ENCODE assay signal across 8 cellular contexts in genomic region chrX:48897157-48897620, GRCh38. TPM values are rescaled to one million over a fixed set of nuclear protein-coding genes. Genes with fewer than 3 reads are reported as not detected.
DNase-seq lines count a peak whose midpoint lies in the region; ATAC-seq and TF ChIP-seq lines count a peak whose summit lies in the region.

No MANE protein-coding gene starts in this region.

- peak; percentile 9 for ATAC-seq in GM19438 (IDR thresholded peaks at IDR 0.05; ENCODE audit: low read depth, unreplicated experiment)
- ATAC-seq in activated T-helper 17 cell treated with anti-CD3 and anti-CD28 coated beads, Interleukin-2, amount 50 U/mL, for 72 hours (replicated peaks) = peak; percentile 40

- peak overlapping the region; percentile 75 to 94 (median 90) for H3K4me3 Mint-ChIP-seq in IgD-negative memory B cell
- H3K4me3 Mint-ChIP-seq in activated T-helper 17 cell treated with anti-CD3 and anti-CD28 coated beads, Interleukin-2, amount 50 U/mL, for 72 hours = peak overlapping the region; percentile 85

- H3K79me2 ChIP-seq in OCI-LY7 (ENCODE audit: insufficient read depth, low read depth, low read length) (peaks cover 41% of the 10 kb centered on the region), fibroblast of lung (ENCODE audit: control insufficient read depth, insufficient read depth, low read length) (peaks cover 13% of the 10 kb centered on the region)

- peak overlapping the region; percentile 97 for H3K4me2 ChIP-seq in OCI-LY7 (ENCODE audit: low read length)
- H3K4me2 ChIP-seq in fibroblast of lung (ENCODE audit: extremely low read depth, insufficient read depth, low read length) = peak overlapping the region; percentile 77

- H3K27me3 Mint-ChIP-seq in IgD-negative memory B cell = no peaks in the 10 kb centered on the region
- no peaks in the 10 kb centered on the region for H3K27me3 Mint-ChIP-seq in activated T-helper 17 cell treated with anti-CD3 and anti-CD28 coated beads, Interleukin-2, amount 50 U/mL, for 72 hours

- POLR2A ChIA-PET in OCI-LY7 (lab: Charles Lee) = interaction anchor here (1.0 to 1.5 kb wide), 3 partner anchors 11 to 249 kb away, joined by 3 to 6 read pairs (median 3); no protein-coding TSS in a partner anchor

- no peak for TF ChIP-seq POLR2A in transverse colon (IDR thresholded peaks at IDR 0.05)

- H3K9me2 ChIP-seq in OCI-LY7 (ENCODE audit: insufficient read depth, low read length) = no peaks in the 10 kb centered on the region

- peaks cover 5% of the 10 kb centered on the region for H4K20me1 ChIP-seq in OCI-LY7 (ENCODE audit: insufficient read depth, low read length)
- no peaks in the 10 kb centered on the region for H4K20me1 ChIP-seq in fibroblast of lung (ENCODE audit: control insufficient read depth, extremely low read depth, insufficient read depth, low read length)

- H3K4me1 ChIP-seq in BE2C (no peaks in the 10 kb centered on the region), OCI-LY7 (ENCODE audit: insufficient read depth, low read length, poor library complexity, severe bottlenecking) (peaks cover 19% of the 10 kb centered on the region), fibroblast of lung (ENCODE audit: control insufficient read depth, extremely low read depth, insufficient read depth, low read length) (peaks cover 3% of the 10 kb centered on the region), transverse colon (peaks cover 0 to 23% (median 5%) of the 10 kb centered on the region in 4 donors)

- DNase-seq in BE2C (peak; percentile 84), OCI-LY7 (ENCODE audit: low spot score) (peak; percentile 78), fibroblast of lung (ENCODE audit: low read depth in 2 of 2) (peak; percentile 62 to 72), myocyte (ENCODE audit: low read depth) (peak; percentile 80), transverse colon (peak; percentile 85)

- H3K9me3 Mint-ChIP-seq in IgD-negative memory B cell = no peaks in the 10 kb centered on the region
- H3K9me3 Mint-ChIP-seq in activated T-helper 17 cell treated with anti-CD3 and anti-CD28 coated beads, Interleukin-2, amount 50 U/mL, for 72 hours = no peaks in the 10 kb centered on the region

- intact Hi-C loops in OCI-LY7 (cut with micrococcal nuclease; ENCODE audit: unreplicated experiment) = loop anchor here (5.0 to 10.0 kb wide), 4 partner anchors 40 to 265 kb away; partner anchors contain the start of genes HDAC6 and TFE3
- intact Hi-C loops in transverse colon (cut with DNase I; ENCODE audit: low total_unique reads) = no loop called here

- peak overlapping the region; percentile 89 for H3K4me3 ChIP-seq in BE2C (ENCODE audit: low read depth, low read length)
- peak overlapping the region; percentile 84 for H3K4me3 ChIP-seq in OCI-LY7 (ENCODE audit: low read depth, low read length, poor library complexity, severe bottlenecking)
- H3K4me3 ChIP-seq in fibroblast of lung (replicated peaks in 1 of 4; ENCODE audit: control extremely low read depth in 1 of 4, insufficient read depth in 1 of 4, low read depth in 3 of 4, low read length in 4 of 4) = peak overlapping the region; percentile 62 to 89 (median 81)
- peak overlapping the region; percentile 56 to 79 (median 68) for H3K4me3 ChIP-seq in transverse colon

- no peak for TF ChIP-seq CTCF in BE2C (IDR thresholded peaks at IDR 0.05; ENCODE audit: low read depth, low read length)
- no peak for TF ChIP-seq CTCF in OCI-LY7 (conservative IDR thresholded peaks at IDR 0.05; ENCODE audit: low read length)
- TF ChIP-seq CTCF in fibroblast of lung (conservative IDR thresholded peaks at IDR 0.05 in 1 of 2, IDR thresholded peaks at IDR 0.05 in 1 of 2; ENCODE audit: low read depth in 1 of 2, low read length in 2 of 2) = no peak
- no peak for TF ChIP-seq CTCF in transverse colon (IDR thresholded peaks at IDR 0.05)

- WGBS in transverse colon (ENCODE audit: low coverage in 1 of 2), 2 donors = 55% methylated on average over 38 of the region's 38 CpGs; no CpG with 5 or more reads in 1 of the 2 donors

- H3K36me3 Mint-ChIP-seq in IgD-negative memory B cell = no peaks in the 10 kb centered on the region
- H3K36me3 Mint-ChIP-seq in activated T-helper 17 cell treated with anti-CD3 and anti-CD28 coated beads, Interleukin-2, amount 50 U/mL, for 72 hours (ENCODE audit: low read depth) = peaks cover 43% of the 10 kb centered on the region

- peak overlapping the region; percentile 87 for H3K27ac ChIP-seq in OCI-LY7 (ENCODE audit: low read depth, low read length, poor library complexity, severe bottlenecking)
- H3K27ac ChIP-seq in fibroblast of lung (ENCODE audit: insufficient read depth, low read length) = peak overlapping the region; percentile 97
- H3K27ac ChIP-seq in transverse colon = peak overlapping the region; percentile 94 to 99 (median 99)

- CTCF ChIA-PET in OCI-LY7 (lab: Charles Lee; ENCODE audit: unreplicated experiment) = interaction anchor here (0.5 kb wide), 1 partner anchor 24 kb away, joined by 4 read pairs; no protein-coding TSS in a partner anchor

- peak overlapping the region; percentile 61 to 97 (median 90) for H3K27ac Mint-ChIP-seq in IgD-negative memory B cell
- peak overlapping the region; percentile 94 for H3K27ac Mint-ChIP-seq in activated T-helper 17 cell treated with anti-CD3 and anti-CD28 coated beads, Interleukin-2, amount 50 U/mL, for 72 hours

- no TSS peak for BruUV-seq in OCI-LY7 (replicated peaks; lab: Mats Ljungman, UMichigan)

- H2AFZ ChIP-seq in OCI-LY7 (ENCODE audit: low read length) = peak overlapping the region; percentile 57; the same call in 1 of the 2 replicates
- peak overlapping the region; percentile 23 for H2AFZ ChIP-seq in fibroblast of lung (ENCODE audit: low read length)

- H3K9me3 ChIP-seq in BE2C (no peaks in the 10 kb centered on the region), OCI-LY7 (ENCODE audit: low read length) (no peaks in the 10 kb centered on the region), fibroblast of lung (ENCODE audit: control insufficient read depth, insufficient read depth, low read depth, low read length) (no peaks in the 10 kb centered on the region), transverse colon (no peaks in the 10 kb centered on the region)

- no peak for TF ChIP-seq EP300 in transverse colon (IDR thresholded peaks at IDR 0.05; ENCODE audit: low read depth)

- peaks cover 0 to 13% (median 2%) of the 10 kb centered on the region in 3 donors for H3K4me1 Mint-ChIP-seq in IgD-negative memory B cell
- peaks cover 6% of the 10 kb centered on the region for H3K4me1 Mint-ChIP-seq in activated T-helper 17 cell treated with anti-CD3 and anti-CD28 coated beads, Interleukin-2, amount 50 U/mL, for 72 hours

- H3K9ac ChIP-seq in fibroblast of lung (ENCODE audit: insufficient read depth, low read length) = peak overlapping the region; percentile 90

- H3K27me3 ChIP-seq in BE2C (no peaks in the 10 kb centered on the region), fibroblast of lung (ENCODE audit: control insufficient read depth, insufficient read depth, low read length) (no peaks in the 10 kb centered on the region), transverse colon (no peaks in the 10 kb centered on the region)

- in situ Hi-C loops in transverse colon (cut with MboI; ENCODE audit: low pct_ligation_motif_present in 1 of 4, low pct_unique_long_range_greater_than_20kb in 1 of 4, low sequenced_read_pairs in 3 of 4) = no loop called here

- peaks cover 9% of the 10 kb centered on the region; the same call in 1 of the 2 replicates for H3K36me3 ChIP-seq in BE2C
- peaks cover 38% of the 10 kb centered on the region for H3K36me3 ChIP-seq in OCI-LY7 (ENCODE audit: insufficient read depth, low read length)
- H3K36me3 ChIP-seq in fibroblast of lung (ENCODE audit: control insufficient read depth, insufficient read depth, low read length) = peaks cover 7% of the 10 kb centered on the region
- H3K36me3 ChIP-seq in transverse colon = no peaks in the 10 kb centered on the region

RNA-seq across cellular contexts. Expression of gene TIMM17B, which starts 0.4 kb away (rescaled TPM):
- 213 TPM for polyA plus RNA-seq in BE2C (2012; ENCODE audit: insufficient read depth, insufficient read length, low read depth)
- polyA plus RNA-seq in IgD-negative memory B cell = 90.3 TPM
- total RNA-seq in OCI-LY7 (2014; rRNA removed; shearing (Covaris generic)) = 54.3 and 83.3 TPM in 2 replicates
- total RNA-seq in OCI-LY7 (2022) = 79.3 and 90.0 TPM in 2 replicates
- total RNA-seq in activated T-helper 17 cell treated with anti-CD3 and anti-CD28 coated beads, Interleukin-2, amount 50 U/mL, for 72 hours = 10 to 100 TPM; 54.4 to 66.3 TPM
- 22.3 and 32.0 TPM in 2 replicates for total RNA-seq in fibroblast of lung
- polyA plus RNA-seq in fibroblast of lung = 19.0 and 24.8 TPM in 2 replicates
- polyA plus RNA-seq in fibroblast of lung (2012) = 29.9 and 47.5 TPM in 2 replicates
- 30.0 and 42.0 TPM in 2 replicates for polyA minus RNA-seq in fibroblast of lung (ENCODE audit: low replicate concordance)
- total RNA-seq in myocyte = 52.4 and 64.3 TPM in 2 replicates
- polyA plus RNA-seq in myocyte (2012) = 70.4 TPM
- 10 to 100 TPM; 26.7 to 61.3 (median 43.7) TPM for total RNA-seq in transverse colon

RNA-seq across cellular contexts. Expression of gene PQBP1, which starts 0.5 kb away (rescaled TPM):
- 289 TPM for polyA plus RNA-seq in BE2C (2012; ENCODE audit: insufficient read depth, insufficient read length, low read depth)
- polyA plus RNA-seq in IgD-negative memory B cell (99.8 TPM), fibroblast of lung (41.1 and 57.0 TPM in 2 replicates)
- 72.7 and 90.5 TPM in 2 replicates for total RNA-seq in OCI-LY7 (2014; rRNA removed; shearing (Covaris generic))
- total RNA-seq in OCI-LY7 (2022) (79.6 and 93.0 TPM in 2 replicates), fibroblast of lung (57.0 and 70.9 TPM in 2 replicates), myocyte (37.6 and 44.7 TPM in 2 replicates), transverse colon (10 to 100 TPM; 21.7 to 92.3 (median 63.8) TPM)
- 10 to 100 TPM; 62.6 to 95.7 TPM for total RNA-seq in activated T-helper 17 cell treated with anti-CD3 and anti-CD28 coated beads, Interleukin-2, amount 50 U/mL, for 72 hours
- polyA plus RNA-seq in fibroblast of lung (2012) = 61.8 and 88.7 TPM in 2 replicates
- polyA minus RNA-seq in fibroblast of lung (ENCODE audit: low replicate concordance) = 99.1 and 113 TPM in 2 replicates
- 79.0 TPM for polyA plus RNA-seq in myocyte (2012)

RNA-seq across cellular contexts. Expression of gene SLC35A2, which starts 14.3 kb away (rescaled TPM):
- 49.5 TPM for polyA plus RNA-seq in BE2C (2012; ENCODE audit: insufficient read depth, insufficient read length, low read depth)
- polyA plus RNA-seq in IgD-negative memory B cell (9.6 TPM), fibroblast of lung (33.0 and 41.2 TPM in 2 replicates)
- total RNA-seq in OCI-LY7 (2014; rRNA removed; shearing (Covaris generic)) = 7.1 and 9.9 TPM in 2 replicates
- total RNA-seq in OCI-LY7 (2022) (18.4 and 22.2 TPM in 2 replicates), fibroblast of lung (8.5 and 9.6 TPM in 2 replicates), myocyte (18.2 and 24.4 TPM in 2 replicates), transverse colon (10 to 100 TPM; 29.5 to 48.3 (median 33.8) TPM)
- 10 to 100 TPM; 24.6 to 32.8 TPM for total RNA-seq in activated T-helper 17 cell treated with anti-CD3 and anti-CD28 coated beads, Interleukin-2, amount 50 U/mL, for 72 hours
- 34.8 and 40.1 TPM in 2 replicates for polyA plus RNA-seq in fibroblast of lung (2012)
- polyA minus RNA-seq in fibroblast of lung (ENCODE audit: low replicate concordance) = 120 and 132 TPM in 2 replicates
- polyA plus RNA-seq in myocyte (2012) = 39.0 TPM

RNA-seq across cellular contexts. Expression of gene PIM2, which starts 21.6 kb away (rescaled TPM):
- 12.5 TPM for polyA plus RNA-seq in BE2C (2012; ENCODE audit: insufficient read depth, insufficient read length, low read depth)
- polyA plus RNA-seq in IgD-negative memory B cell (216 TPM), fibroblast of lung (3.7 and 5.0 TPM in 2 replicates)
- total RNA-seq in OCI-LY7 (2014; rRNA removed; shearing (Covaris generic)) = 41.7 and 60.3 TPM in 2 replicates
- total RNA-seq in OCI-LY7 (2022) (146 and 148 TPM in 2 replicates), fibroblast of lung (2.3 and 3.1 TPM in 2 replicates), myocyte (4.6 and 6.2 TPM in 2 replicates), transverse colon (10 to 100 TPM in 3 of 4 donors, not detected in 1; 11.2 to 50.7 (median 20.6) TPM)
- 100 to 1,000 TPM; 350 to 648 TPM for total RNA-seq in activated T-helper 17 cell treated with anti-CD3 and anti-CD28 coated beads, Interleukin-2, amount 50 U/mL, for 72 hours
- polyA plus RNA-seq in fibroblast of lung (2012) = 2.7 and 4.0 TPM in 2 replicates
- polyA minus RNA-seq in fibroblast of lung (ENCODE audit: low replicate concordance) = 10.7 and 10.8 TPM in 2 replicates
- polyA plus RNA-seq in myocyte (2012) = 5.3 TPM

Comparison
In these comparisons a context has a peak if more than half of its experiments do, and no peak if none do; other contexts are left out.
1. Peak in every context shown above with its lines: DNase-seq, ATAC-seq, H3K4me3 ChIP-seq and H3K27ac ChIP-seq.